In genomic region chr12:63915105-63915830, GRCh38 we compare ENCODE assay signal across 12 cellular contexts.
A peak's percentile ranks its signal among the peaks of the same experiment; 100 is the strongest.
DNase-seq lines count a peak whose midpoint lies in the region; ATAC-seq and TF ChIP-seq lines count a peak whose summit lies in the region.
"Had no signal": no experiment of that assay in that cellular context is flagged by ENCODE, and none has a peak within 500 bp of the region (broad histone marks: within the 10 kb centered on the region; RNA-seq: fewer than 3 reads in every experiment).

No MANE protein-coding gene starts in this region.

- H3K4me3 ChIP-seq in fibroblast of villous mesenchyme (ENCODE audit: low read depth, low read length) = no peak overlapping the region
- H3K4me3 ChIP-seq: GM23338, lower lobe of right lung had no signal

- H3K36me3 Mint-ChIP-seq in type B pancreatic cell = no peaks in the 10 kb centered on the region

- TF ChIP-seq CTCF in fibroblast of villous mesenchyme (IDR thresholded peaks at IDR 0.05; ENCODE audit: insufficient read depth, low read depth, low read length) (no peak), type B pancreatic cell (conservative IDR thresholded peaks at IDR 0.05) (no peak)

- peaks cover 31% of the 10 kb centered on the region for H3K4me1 Mint-ChIP-seq in type B pancreatic cell (ENCODE audit: unreplicated experiment)

- ATAC-seq in SK-N-SH treated with all-trans-retinoic acid at 6 μM for 48 hours = peak; percentile 72
- no peak for ATAC-seq in GM21786 (IDR thresholded peaks at IDR 0.05; ENCODE audit: unreplicated experiment)
- ATAC-seq: GM23338, HepG2, lower lobe of right lung had no signal

- H3K4me3 Mint-ChIP-seq in type B pancreatic cell = peak overlapping the region; percentile 27
- H3K4me3 Mint-ChIP-seq: B cell, GM23338 had no signal

- H3K27me3 Mint-ChIP-seq in type B pancreatic cell = no peaks in the 10 kb centered on the region
- H3K27me3 Mint-ChIP-seq: B cell had no signal

- peaks cover 6% of the 10 kb centered on the region for H3K9me3 Mint-ChIP-seq in type B pancreatic cell
- H3K9me3 Mint-ChIP-seq: GM23338 had no signal

- peak overlapping the region; percentile 74 for H3K27ac Mint-ChIP-seq in type B pancreatic cell
- H3K27ac Mint-ChIP-seq: B cell had no signal

- DNase-seq in NCI-H748 (lab: John Stamatoyannopoulos, UW; ENCODE audit: unreplicated experiment) = peak; percentile 23
- DNase-seq in NCI-H748 treated with DMSO at 0.1 percent for 48 hours (lab: John Stamatoyannopoulos, UW) = no peak
- peak; percentile 57 for DNase-seq in fibroblast of villous mesenchyme (ENCODE audit: low read depth)
- no peak for DNase-seq in type B pancreatic cell (ENCODE audit: extremely low spot score, unreplicated experiment)
- DNase-seq in C1 segment of cervical spinal cord (lab: John Stamatoyannopoulos, UW) = no peak
- no peak for DNase-seq in NCI-H526 treated with DMSO at 0.1 percent for 48 hours (lab: John Stamatoyannopoulos, UW)
- DNase-seq: lower lobe of right lung had no signal

TF ChIP-seq in SK-N-SH treated with all-trans-retinoic acid at 6 μM for 48 hours, 23 proteins besides CTCF, POLR2A, EP300 and RAD21:
- TF ChIP-seq ZNF8 (CRISPR knock-in tag; IDR thresholded peaks at IDR 0.05) (no peak), ISL1 (CRISPR knock-in tag; IDR thresholded peaks at IDR 0.05) (0 out of 2 replicates have a peak, but pooled peaks have one; percentile 15)

Comparison
In these comparisons a context has a peak if more than half of its experiments do, and no peak if none do; other contexts are left out.
1. DNase-seq: peak in NCI-H748 (single experiment) and fibroblast of villous mesenchyme (single experiment); none in NCI-H748 treated with DMSO at 0.1 percent for 48 hours (single experiment), type B pancreatic cell (single experiment), C1 segment of cervical spinal cord (0 of 14) and NCI-H526 treated with DMSO at 0.1 percent for 48 hours (single experiment).